Comparison of ENCODE assay signal across 20 cellular contexts in genomic region chr20:46063151-46063550, GRCh38. TPM values are rescaled to one million over a fixed set of nuclear protein-coding genes. Genes with fewer than 3 reads are reported as not detected.
A peak's percentile ranks its signal among the peaks of the same experiment; 100 is the strongest.
DNase-seq lines count a peak whose midpoint lies in the region; ATAC-seq and TF ChIP-seq lines count a peak whose summit lies in the region.
"Had no signal": no experiment of that assay in that cellular context is flagged by ENCODE, and none has a peak within 500 bp of the region (broad histone marks: within the 10 kb centered on the region; RNA-seq: fewer than 3 reads in every experiment).

No MANE protein-coding gene starts in this region.

- H3K4me1 Mint-ChIP-seq in activated CD4-positive, alpha-beta T cell treated with anti-CD3 and anti-CD28 coated beads for 36 hours: peaks cover 61% of the 10 kb centered on the region
- peaks cover 51% of the 10 kb centered on the region for H3K4me1 Mint-ChIP-seq in activated naive CD8-positive, alpha-beta T cell treated with anti-CD3 and anti-CD28 coated beads for 36 hours

- H3K27me3 ChIP-seq in KMS-11 (ENCODE audit: insufficient read depth, low read depth) (no peaks in the 10 kb centered on the region), sigmoid colon (peaks cover 0 to 10% (median 4%) of the 10 kb centered on the region in 3 donors)
- H3K27me3 ChIP-seq: BLaER1, Peyer's patch had no signal

- TF ChIP-seq CTCF in KMS-11 (conservative IDR thresholded peaks at IDR 0.05; ENCODE audit: low read depth, low read length) (no peak), sigmoid colon (IDR thresholded peaks at IDR 0.05) (no peak)

- no peak overlapping the region for H3K4me2 ChIP-seq in KMS-11

- H3K4me3 ChIP-seq in KMS-11 (IDR thresholded peaks at IDR 0.05; ENCODE audit: insufficient read depth, low read depth, low read length) (no peak overlapping the region), sigmoid colon (no peak overlapping the region)
- H3K4me3 ChIP-seq: BLaER1, GM23248, Peyer's patch had no signal

- H3K4me1 ChIP-seq in KMS-11 (ENCODE audit: low read depth, poor library complexity, severe bottlenecking) (peaks cover 48% of the 10 kb centered on the region), sigmoid colon (peaks cover 0 to 12% (median 11%) of the 10 kb centered on the region in 4 donors)

- no peak for ATAC-seq in activated CD4-positive, alpha-beta T cell treated with anti-CD3 and anti-CD28 coated beads for 36 hours
- ATAC-seq in GM19035 (IDR thresholded peaks at IDR 0.05; ENCODE audit: unreplicated experiment) (no peak), GM21360 (IDR thresholded peaks at IDR 0.05; ENCODE audit: unreplicated experiment) (no peak)
- ATAC-seq: HCT116 had no signal

- no peak overlapping the region for H3K9ac ChIP-seq in KMS-11
- H3K9ac ChIP-seq: BLaER1, GM23248 had no signal

- no peak overlapping the region for H3K4me3 Mint-ChIP-seq in activated CD4-positive, alpha-beta T cell treated with anti-CD3 and anti-CD28 coated beads for 36 hours
- H3K4me3 Mint-ChIP-seq in activated naive CD8-positive, alpha-beta T cell treated with anti-CD3 and anti-CD28 coated beads for 36 hours: no peak overlapping the region

- no peaks in the 10 kb centered on the region for H3K9me3 Mint-ChIP-seq in activated CD4-positive, alpha-beta T cell treated with anti-CD3 and anti-CD28 coated beads for 36 hours (ENCODE audit: low read depth)
- H3K9me3 Mint-ChIP-seq in activated naive CD8-positive, alpha-beta T cell treated with anti-CD3 and anti-CD28 coated beads for 36 hours: no peaks in the 10 kb centered on the region

- no peak for TF ChIP-seq POLR2A in sigmoid colon (IDR thresholded peaks at IDR 0.05)

- CTCF ChIA-PET in activated CD4-positive, alpha-beta T cell treated with anti-CD3 and anti-CD28 coated beads for 36 hours (lab: Charles Lee): interaction anchor here (0.6 to 1.1 kb wide), 2 partner anchors 76 to 1329 kb away, joined by 3 read pairs; no protein-coding TSS in a partner anchor

- no peaks in the 10 kb centered on the region for H4K20me1 ChIP-seq in KMS-11 (ENCODE audit: insufficient read depth)

- H3K27ac ChIP-seq in KMS-11 (0 out of 2 replicates have a peak overlapping the region, but pooled peaks have one; percentile 25), sigmoid colon (no peak overlapping the region)
- H3K27ac ChIP-seq: BLaER1, GM23248, Peyer's patch had no signal

- 96 to 97% methylated on average over 8 of the region's 8 CpGs for WGBS in sigmoid colon, 2 donors

- H2AFZ ChIP-seq in KMS-11 (ENCODE audit: low read depth): no peak overlapping the region
- H2AFZ ChIP-seq: GM23248 had no signal

- peaks cover 66% of the 10 kb centered on the region for H3K36me3 Mint-ChIP-seq in activated CD4-positive, alpha-beta T cell treated with anti-CD3 and anti-CD28 coated beads for 36 hours (ENCODE audit: low read depth)
- peaks cover 72% of the 10 kb centered on the region for H3K36me3 Mint-ChIP-seq in activated naive CD8-positive, alpha-beta T cell treated with anti-CD3 and anti-CD28 coated beads for 36 hours

- DNase-seq in activated CD4-positive, alpha-beta T cell treated with anti-CD3 and anti-CD28 coated beads for 36 hours: no peak
- no peak for DNase-seq in activated CD4-positive, alpha-beta T cell treated with anti-CD3 and anti-CD28 coated beads for 4 hours
- DNase-seq in activated naive CD8-positive, alpha-beta T cell treated with anti-CD3 and anti-CD28 coated beads for 36 hours: no peak
- DNase-seq in sigmoid colon (peak; percentile 36), cerebellum (ENCODE audit: low spot score) (no peak)
- DNase-seq: 8988T, DMS 273 treated with DMSO at 0.1 percent for 48 hours, GM23248, NCI-H1417 treated with DMSO at 0.1 percent for 48 hours, NCI-H2029, NCI-H510A, Peyer's patch, SHP77 had no signal

- no peaks in the 10 kb centered on the region for H3K79me2 ChIP-seq in KMS-11 (ENCODE audit: insufficient read depth, low read depth)

- no peaks in the 10 kb centered on the region for H3K9me3 ChIP-seq in sigmoid colon
- H3K9me3 ChIP-seq: BLaER1 had no signal

- H3K36me3 ChIP-seq in KMS-11 (ENCODE audit: insufficient read depth) (peaks cover 5% of the 10 kb centered on the region; the same call in 1 of the 2 replicates), sigmoid colon (peaks cover 67 to 82% (median 68%) of the 10 kb centered on the region in 4 donors)

- H3K27me3 Mint-ChIP-seq in activated CD4-positive, alpha-beta T cell treated with anti-CD3 and anti-CD28 coated beads for 36 hours: peaks cover 7% of the 10 kb centered on the region
- H3K27me3 Mint-ChIP-seq in activated naive CD8-positive, alpha-beta T cell treated with anti-CD3 and anti-CD28 coated beads for 36 hours: peaks cover 9% of the 10 kb centered on the region

- intact Hi-C loops in activated CD4-positive, alpha-beta T cell treated with anti-CD3 and anti-CD28 coated beads for 36 hours (cut with DNase I, micrococcal nuclease): loop anchor here in 1 of 2 experiments (1.0 kb wide), 1 partner anchor 26 kb away; the partner anchor contains the start of gene NCOA5
- intact Hi-C loops in sigmoid colon (cut with DNase I): no loop called here

- TF ChIP-seq EP300 in sigmoid colon (IDR thresholded peaks at IDR 0.05): no peak

- H3K27ac Mint-ChIP-seq in activated CD4-positive, alpha-beta T cell treated with anti-CD3 and anti-CD28 coated beads for 36 hours: peak overlapping the region; percentile 75
- peak overlapping the region; percentile 74 for H3K27ac Mint-ChIP-seq in activated naive CD8-positive, alpha-beta T cell treated with anti-CD3 and anti-CD28 coated beads for 36 hours

- POLR2A ChIA-PET in activated CD4-positive, alpha-beta T cell treated with anti-CD3 and anti-CD28 coated beads for 36 hours (lab: Charles Lee): no interaction called here

RNA-seq across cellular contexts. Expression of gene NCOA5, which starts 26.6 kb away (rescaled TPM):
- 10 to 100 TPM; 17.9 to 18.8 TPM for total RNA-seq in activated CD4-positive, alpha-beta T cell treated with anti-CD3 and anti-CD28 coated beads for 36 hours
- total RNA-seq in activated naive CD8-positive, alpha-beta T cell treated with anti-CD3 and anti-CD28 coated beads for 36 hours: 10 to 100 TPM; 26.2 to 27.3 TPM
- total RNA-seq in sigmoid colon: 10 to 100 TPM; 22.4 to 39.2 (median 29.5) TPM
- 10 to 100 TPM; 10.6 to 19.5 (median 11.4) TPM for polyA plus RNA-seq in sigmoid colon
- total RNA-seq in cerebellum: 18.1 TPM

RNA-seq across cellular contexts. Expression of gene SLC12A5, which starts 34.1 kb away (rescaled TPM):
- under 1 TPM; 0.49 to 0.73 TPM for total RNA-seq in activated CD4-positive, alpha-beta T cell treated with anti-CD3 and anti-CD28 coated beads for 36 hours
- under 1 TPM; 0.26 to 0.52 TPM for total RNA-seq in activated naive CD8-positive, alpha-beta T cell treated with anti-CD3 and anti-CD28 coated beads for 36 hours
- total RNA-seq in sigmoid colon: under 1 TPM in 1 of 4 donors, not detected in 3; 0.14 TPM
- polyA plus RNA-seq in sigmoid colon: 1 to 10 TPM in 1 of 3 donors, not detected in 2; 1.4 TPM
- total RNA-seq in cerebellum: 26.0 TPM
- total RNA-seq: Daoy, GM23248, Peyer's patch had no signal

RNA-seq across cellular contexts. Expression of gene MMP9, which starts 54.4 kb away (rescaled TPM):
- not detected for total RNA-seq in activated CD4-positive, alpha-beta T cell treated with anti-CD3 and anti-CD28 coated beads for 36 hours
- total RNA-seq in activated naive CD8-positive, alpha-beta T cell treated with anti-CD3 and anti-CD28 coated beads for 36 hours: under 1 TPM in 1 of 2 experiments, not detected in 1; 0.08 TPM
- total RNA-seq in sigmoid colon (under 1 TPM in 1 of 4 donors, not detected in 3; 0.27 TPM), cerebellum (not detected)
- 10 to 100 TPM in 1 of 3 donors, 1 to 10 TPM in 1, under 1 TPM in 1; 0.60 to 27.1 (median 2.5) TPM for polyA plus RNA-seq in sigmoid colon
- total RNA-seq: GM23248, LHCN-M2 had no signal

RNA-seq across cellular contexts. Expression of gene CD40, which starts 55.0 kb away (rescaled TPM):
- 1 to 10 TPM; 4.0 to 5.1 TPM for total RNA-seq in activated CD4-positive, alpha-beta T cell treated with anti-CD3 and anti-CD28 coated beads for 36 hours
- 1 to 10 TPM; 4.6 to 5.3 TPM for total RNA-seq in activated naive CD8-positive, alpha-beta T cell treated with anti-CD3 and anti-CD28 coated beads for 36 hours
- total RNA-seq in sigmoid colon (10 to 100 TPM in 2 of 4 donors, 1 to 10 TPM in 2; 5.0 to 15.6 (median 11.1) TPM), cerebellum (1.6 TPM)
- 10 to 100 TPM in 1 of 3 donors, 1 to 10 TPM in 2; 3.6 to 25.2 (median 7.9) TPM for polyA plus RNA-seq in sigmoid colon

Comparison
In these comparisons a context has a peak if more than half of its experiments do, and no peak if none do; other contexts are left out.
1. RNA of gene SLC12A5, which starts 34.1 kb away (total RNA-seq): 26.0 TPM in cerebellum (single experiment); 0.49 to 0.73 TPM in activated CD4-positive, alpha-beta T cell treated with anti-CD3 and anti-CD28 coated beads for 36 hours, 0.26 to 0.52 TPM in activated naive CD8-positive, alpha-beta T cell treated with anti-CD3 and anti-CD28 coated beads for 36 hours and 0.14 TPM in sigmoid colon; every median in the first group is over 10 times any median in the second.